In genomic region chr11:33867996-33868645, GRCh38 we compare ENCODE assay signal across 9 cellular contexts. TPM values are rescaled to one million over a fixed set of nuclear protein-coding genes. Genes with fewer than 3 reads are reported as not detected.
A peak's percentile ranks its signal among the peaks of the same experiment; 100 is the strongest.
DNase-seq lines count a peak whose midpoint lies in the region; ATAC-seq and TF ChIP-seq lines count a peak whose summit lies in the region.
"Had no signal": no experiment of that assay in that cellular context is flagged by ENCODE, and none has a peak within 500 bp of the region (broad histone marks: within the 10 kb centered on the region; RNA-seq: fewer than 3 reads in every experiment).

No MANE protein-coding gene starts in this region.

- 21 to 29% methylated on average over 7 of the region's 7 CpGs for WGBS in thyroid gland, 2 donors

- no peak for ATAC-seq in lower lobe of right lung
- ATAC-seq in GM19467 (IDR thresholded peaks at IDR 0.05; ENCODE audit: unreplicated experiment) = no peak

- no peaks in the 10 kb centered on the region for H3K36me3 Mint-ChIP-seq in activated naive CD4-positive, alpha-beta T cell treated with anti-CD3 and anti-CD28 coated beads, Interleukin-2, amount 10 ng/mL, durations not matched to agents 7 days and 5 days

- peaks cover 10% of the 10 kb centered on the region for H3K27me3 ChIP-seq in lower lobe of right lung (ENCODE audit: low read depth)
- H3K27me3 ChIP-seq in thyroid gland = no peaks in the 10 kb centered on the region

- TF ChIP-seq POLR2A in thyroid gland (IDR thresholded peaks at IDR 0.05) = no peak

- H3K36me3 ChIP-seq in lower lobe of right lung (peaks cover 3% of the 10 kb centered on the region), thyroid gland (no peaks in the 10 kb centered on the region)
- H3K36me3 ChIP-seq: BE2C had no signal

- H3K27ac Mint-ChIP-seq in activated naive CD4-positive, alpha-beta T cell treated with anti-CD3 and anti-CD28 coated beads, Interleukin-2, amount 10 ng/mL, durations not matched to agents 7 days and 5 days = no peak overlapping the region

- H3K27ac ChIP-seq in lower lobe of right lung = peak overlapping the region; percentile 87
- H3K27ac ChIP-seq in thyroid gland = peak overlapping the region; percentile 73 to 82 (median 82)

- no peaks in the 10 kb centered on the region for H3K9me3 Mint-ChIP-seq in activated naive CD4-positive, alpha-beta T cell treated with anti-CD3 and anti-CD28 coated beads, Interleukin-2, amount 10 ng/mL, durations not matched to agents 7 days and 5 days

- peak overlapping the region; percentile 1 for H3K4me3 Mint-ChIP-seq in activated naive CD4-positive, alpha-beta T cell treated with anti-CD3 and anti-CD28 coated beads, Interleukin-2, amount 10 ng/mL, durations not matched to agents 7 days and 5 days

- peaks cover 18% of the 10 kb centered on the region for H3K4me1 Mint-ChIP-seq in activated naive CD4-positive, alpha-beta T cell treated with anti-CD3 and anti-CD28 coated beads, Interleukin-2, amount 10 ng/mL, durations not matched to agents 7 days and 5 days

- intact Hi-C loops in lower lobe of right lung (cut with DNase I) = no loop called here
- intact Hi-C loops in thyroid gland (cut with DNase I) = no loop called here

- DNase-seq in activated naive CD4-positive, alpha-beta T cell treated with anti-CD3 and anti-CD28 coated beads, Interleukin-2, amount 10 ng/mL, durations not matched to agents 7 days and 5 days = no peak
- no peak for DNase-seq in activated naive CD4-positive, alpha-beta T cell treated with anti-CD3 and anti-CD28 coated beads, Interleukin-2, amount 50 U/mL, for 16 hours
- DNase-seq in astrocyte of the cerebellum (ENCODE audit: low read depth) (no peak), lower lobe of right lung (no peak), thyroid gland (no peak), SHP77 (lab: John Stamatoyannopoulos, UW) (no peak), activated T-cell treated with anti-CD3 and anti-CD28 coated beads for 4 hours (no peak)
- DNase-seq: BE2C had no signal

- no peak for TF ChIP-seq CTCF in astrocyte of the cerebellum (IDR thresholded peaks at IDR 0.05; ENCODE audit: low read depth, low read length, missing control alignments)
- no peak for TF ChIP-seq CTCF in lower lobe of right lung (IDR thresholded peaks at IDR 0.05)
- no peak for TF ChIP-seq CTCF in thyroid gland (IDR thresholded peaks at IDR 0.05)

- no peaks in the 10 kb centered on the region for H3K9me3 ChIP-seq in lower lobe of right lung
- no peaks in the 10 kb centered on the region for H3K9me3 ChIP-seq in thyroid gland
- H3K9me3 ChIP-seq: BE2C had no signal

- H3K27me3 Mint-ChIP-seq in activated naive CD4-positive, alpha-beta T cell treated with anti-CD3 and anti-CD28 coated beads, Interleukin-2, amount 10 ng/mL, durations not matched to agents 7 days and 5 days = peaks cover 92% of the 10 kb centered on the region

- CTCF ChIA-PET in activated naive CD4-positive, alpha-beta T cell treated with anti-CD3 and anti-CD28 coated beads, Interleukin-2, amount 10 ng/mL, durations not matched to agents 7 days and 5 days (lab: Charles Lee) = interaction anchor here (2.2 to 2.3 kb wide), 2 partner anchors 10 to 120 kb away, joined by 7 to 14 read pairs; no protein-coding TSS in a partner anchor

- in situ Hi-C loops in astrocyte of the cerebellum (cut with HindIII; ENCODE audit: low sequenced_read_pairs) = no loop called here

- H3K4me1 ChIP-seq in lower lobe of right lung (peaks cover 22% of the 10 kb centered on the region), thyroid gland (peaks cover 5 to 16% of the 10 kb centered on the region in 2 donors)
- H3K4me1 ChIP-seq: BE2C had no signal

- peak overlapping the region; percentile 54 for H3K4me3 ChIP-seq in astrocyte of the cerebellum (ENCODE audit: low read depth, low read length)
- peak overlapping the region; percentile 62 for H3K4me3 ChIP-seq in lower lobe of right lung
- peak overlapping the region in 1 of 3 donors; percentile 54 for H3K4me3 ChIP-seq in thyroid gland (replicated peaks in 1 of 3)

RNA-seq across cellular contexts. Expression of gene LMO2, which starts 23.8 kb away (rescaled TPM):
- total RNA-seq in lower lobe of right lung (56.4 TPM), thyroid gland (10 to 100 TPM; 20.7 to 51.5 (median 40.3) TPM)
